Comparison of ENCODE assay signal across 18 cellular contexts in genomic region chr20:36878913-36879312, GRCh38. TPM values are rescaled to one million over a fixed set of nuclear protein-coding genes. Genes with fewer than 3 reads are reported as not detected.
DNase-seq lines count a peak whose midpoint lies in the region; ATAC-seq and TF ChIP-seq lines count a peak whose summit lies in the region.
"Had no signal": no experiment of that assay in that cellular context is flagged by ENCODE, and none has a peak within 500 bp of the region (broad histone marks: within the 10 kb centered on the region; RNA-seq: fewer than 3 reads in every experiment).

No MANE protein-coding gene starts in this region.

- ATAC-seq in Panc1 (peak; percentile 5; the same call in 1 of the 2 replicates), lower lobe of right lung (no peak)
- ATAC-seq: CD8-positive, alpha-beta T cell; GM12878 had no signal

- H3K9me3 ChIP-seq in Panc1 (ENCODE audit: control insufficient read depth, insufficient read depth, low read depth, low read length) (no peaks in the 10 kb centered on the region), lower lobe of right lung (no peaks in the 10 kb centered on the region), ascending aorta (no peaks in the 10 kb centered on the region)
- H3K9me3 ChIP-seq: BLaER1 had no signal

- in situ Hi-C loops in Panc1 (cut with HindIII; ENCODE audit: low pct_unique_long_range_greater_than_20kb, low sequenced_read_pairs): no loop called here

- DNase-seq in Panc1 (ENCODE audit: low read depth, low spot score) (no peak), lower lobe of right lung (peak; percentile 34), posterior vena cava (ENCODE audit: low spot score) (peak; percentile 52), DMS 273 (lab: John Stamatoyannopoulos, UW; ENCODE audit: unreplicated experiment) (no peak), NCI-H1436 treated with DMSO at 0.1 percent for 48 hours (lab: John Stamatoyannopoulos, UW) (no peak), ascending aorta (ENCODE audit: low spot score in 2 of 2) (no peak)
- DNase-seq: CD4-positive, CD25-positive, alpha-beta regulatory T cell; CD8-positive, alpha-beta T cell; DND-41; GM23248; H7; HCEC 1CT had no signal

- CTCF ChIA-PET in Panc1 (lab: Charles Lee): no interaction called here

- H3K27me3 ChIP-seq in Panc1 (ENCODE audit: control insufficient read depth, insufficient read depth, low read length) (no peaks in the 10 kb centered on the region), lower lobe of right lung (ENCODE audit: low read depth) (no peaks in the 10 kb centered on the region), ascending aorta (no peaks in the 10 kb centered on the region)
- H3K27me3 ChIP-seq: BLaER1 had no signal

- H3K27ac ChIP-seq in Panc1 (ENCODE audit: low read length) (no peak overlapping the region), lower lobe of right lung (no peak overlapping the region), ascending aorta (no peak overlapping the region)
- H3K27ac ChIP-seq: BLaER1, C4-2B, GM23248 had no signal

- H3K4me3 ChIP-seq in Panc1 (ENCODE audit: low read depth in 2 of 2, low read length in 2 of 2) (no peak overlapping the region), lower lobe of right lung (no peak overlapping the region), ascending aorta (no peak overlapping the region)
- H3K4me3 ChIP-seq: BLaER1, GM12878, GM23248 had no signal

- intact Hi-C loops in Panc1 (cut with micrococcal nuclease; ENCODE audit: unreplicated experiment) (no loop called here), lower lobe of right lung (cut with DNase I) (no loop called here), posterior vena cava (cut with DNase I) (loop anchor here in 1 of 2 donors (10.0 kb wide), 1 partner anchor 94 kb away; no protein-coding TSS in a partner anchor), ascending aorta (cut with DNase I) (no loop called here)

- H3K4me1 ChIP-seq in Panc1 (ENCODE audit: control insufficient read depth, insufficient read depth, low read length) (no peaks in the 10 kb centered on the region), lower lobe of right lung (no peaks in the 10 kb centered on the region), ascending aorta (no peaks in the 10 kb centered on the region)

- TF ChIP-seq CTCF in Panc1 (IDR thresholded peaks at IDR 0.05): no peak
- TF ChIP-seq CTCF in lower lobe of right lung (IDR thresholded peaks at IDR 0.05): no peak
- no peak for TF ChIP-seq CTCF in ascending aorta (IDR thresholded peaks at IDR 0.05)

- H3K36me3 ChIP-seq in Panc1 (ENCODE audit: control insufficient read depth, insufficient read depth, low read length) (no peaks in the 10 kb centered on the region), lower lobe of right lung (no peaks in the 10 kb centered on the region), ascending aorta (no peaks in the 10 kb centered on the region)
- H3K36me3 ChIP-seq: BLaER1 had no signal

- BruUV-seq in Panc1 (replicated peaks; lab: Mats Ljungman, UMichigan): no TSS peak

- POLR2A ChIA-PET in Panc1 (lab: Charles Lee): interaction anchor here (0.7 kb wide), 1 partner anchor 343 kb away, joined by 3 read pairs; no protein-coding TSS in a partner anchor

RNA-seq across cellular contexts. Expression of gene TLDC2, which starts 3.0 kb away (rescaled TPM):
- total RNA-seq in Panc1 (2021; ENCODE audit: unreplicated experiment) (not detected), lower lobe of right lung (1.3 TPM), posterior vena cava (under 1 TPM in 1 of 2 donors, not detected in 1; 0.37 TPM), ascending aorta (not detected)
- not detected for polyA plus RNA-seq in Panc1 (2012; ENCODE audit: insufficient read length)
- total RNA-seq: A172; A673; B cell; CD4-positive, CD25-positive, alpha-beta regulatory T cell; CD8-positive, alpha-beta T cell had no signal

Comparison
In these comparisons a context has a peak if more than half of its experiments do, and no peak if none do; other contexts are left out.
1. DNase-seq: peak in lower lobe of right lung (single experiment) and posterior vena cava (single experiment); none in Panc1 (single experiment), DMS 273 (single experiment), NCI-H1436 treated with DMSO at 0.1 percent for 48 hours (single experiment) and ascending aorta (0 of 2).